In the genomic region with DNA sequence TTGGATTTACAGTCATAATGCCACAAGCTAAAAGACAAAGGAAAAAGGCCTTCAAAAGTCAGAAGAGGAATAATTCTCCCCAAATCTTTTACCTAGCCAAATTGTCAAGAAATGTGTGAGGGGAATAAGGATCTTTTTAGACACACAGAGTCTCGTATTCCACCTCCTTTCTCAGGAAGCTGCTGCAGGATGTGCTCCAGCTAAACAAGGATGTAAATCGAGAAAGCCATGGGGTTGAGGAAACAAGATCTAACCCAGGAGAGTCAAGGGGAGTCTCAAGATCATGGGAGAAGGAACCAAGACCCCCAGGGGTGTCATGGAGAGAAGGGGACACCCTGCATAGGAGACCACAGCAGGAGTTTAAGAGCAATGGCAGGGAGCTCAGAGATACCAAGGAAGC, we compare ENCODE assay signal across 25 cellular contexts.
"Had no signal": no experiment of that assay in that cellular context is flagged by ENCODE, and none has a peak within 500 bp of the region (broad histone marks: within the 10 kb centered on the region; RNA-seq: fewer than 3 reads in every experiment).

No MANE protein-coding gene starts in this region.

- H3K27me3 ChIP-seq: body of pancreas, SJCRH30 had no signal

- H3K27ac ChIP-seq: KMS-11, SJCRH30, VCaP had no signal

- H3K9me3 ChIP-seq: body of pancreas, SK-N-SH had no signal

- H3K27ac Mint-ChIP-seq: activated CD4-positive, alpha-beta memory T cell treated with anti-CD3 and anti-CD28 coated beads, Interleukin-2, amount 10 ng/mL, durations not matched to agents 7 days and 5 days; activated CD4-positive, alpha-beta T cell treated with anti-CD3 and anti-CD28 coated beads for 36 hours; activated naive CD4-positive, alpha-beta T cell treated with anti-CD3 and anti-CD28 coated beads, Interleukin-2, amount 50 U/mL, for 24 hours had no signal

- H3K27me3 Mint-ChIP-seq: activated CD4-positive, alpha-beta memory T cell treated with anti-CD3 and anti-CD28 coated beads, Interleukin-2, amount 10 ng/mL, durations not matched to agents 7 days and 5 days; activated CD4-positive, alpha-beta T cell treated with anti-CD3 and anti-CD28 coated beads for 36 hours; activated naive CD4-positive, alpha-beta T cell treated with anti-CD3 and anti-CD28 coated beads, Interleukin-2, amount 50 U/mL, for 24 hours had no signal

- H3K36me3 ChIP-seq: SJCRH30 had no signal

- H3K4me3 Mint-ChIP-seq: activated CD4-positive, alpha-beta memory T cell treated with anti-CD3 and anti-CD28 coated beads, Interleukin-2, amount 10 ng/mL, durations not matched to agents 7 days and 5 days; activated CD4-positive, alpha-beta T cell treated with anti-CD3 and anti-CD28 coated beads for 36 hours; activated naive CD4-positive, alpha-beta T cell treated with anti-CD3 and anti-CD28 coated beads, Interleukin-2, amount 50 U/mL, for 24 hours had no signal

- ATAC-seq: activated CD4-positive, alpha-beta T cell treated with anti-CD3 and anti-CD28 coated beads for 36 hours; Right ventricle myocardium inferior had no signal

- DNase-seq: activated CD4-positive, alpha-beta memory T cell treated with anti-CD3 and anti-CD28 coated beads, Interleukin-2, amount 10 ng/mL, durations not matched to agents 7 days and 5 days; activated CD4-positive, alpha-beta T cell treated with anti-CD3 and anti-CD28 coated beads for 36 hours; activated CD4-positive, alpha-beta T cell treated with anti-CD3 and anti-CD28 coated beads, Interleukin-2, amount 50 U/mL, for 1 hour; activated T-cell treated with anti-CD3 and anti-CD28 coated beads for 4 hours; activated T-cell treated with anti-CD3 and anti-CD28 coated beads, Interleukin-2, amount 50 U/mL, for 48 hours; aorta; cerebellar nuclear complex; NCI-H1092; NCI-H1417; NCI-H1930; NCI-H2107; NCI-H2171 treated with DMSO at 0.1 percent for 48 hours; NCI-H345; NCI-H510A; NCI-H526 treated with DMSO at 0.1 percent for 48 hours; NCI-H82; RPMI8226; SJCRH30; SK-N-SH; T-helper 1 cell had no signal

- H3K4me1 ChIP-seq: SJCRH30 had no signal

- H3K4me3 ChIP-seq: body of pancreas, SJCRH30 had no signal

- H3K9me3 Mint-ChIP-seq: activated CD4-positive, alpha-beta memory T cell treated with anti-CD3 and anti-CD28 coated beads, Interleukin-2, amount 10 ng/mL, durations not matched to agents 7 days and 5 days; activated naive CD4-positive, alpha-beta T cell treated with anti-CD3 and anti-CD28 coated beads, Interleukin-2, amount 50 U/mL, for 24 hours had no signal

- H3K4me1 Mint-ChIP-seq: activated CD4-positive, alpha-beta memory T cell treated with anti-CD3 and anti-CD28 coated beads, Interleukin-2, amount 10 ng/mL, durations not matched to agents 7 days and 5 days; activated CD4-positive, alpha-beta T cell treated with anti-CD3 and anti-CD28 coated beads for 36 hours had no signal
